ENCODE assay signal across 19 cellular contexts in the genomic region with DNA sequence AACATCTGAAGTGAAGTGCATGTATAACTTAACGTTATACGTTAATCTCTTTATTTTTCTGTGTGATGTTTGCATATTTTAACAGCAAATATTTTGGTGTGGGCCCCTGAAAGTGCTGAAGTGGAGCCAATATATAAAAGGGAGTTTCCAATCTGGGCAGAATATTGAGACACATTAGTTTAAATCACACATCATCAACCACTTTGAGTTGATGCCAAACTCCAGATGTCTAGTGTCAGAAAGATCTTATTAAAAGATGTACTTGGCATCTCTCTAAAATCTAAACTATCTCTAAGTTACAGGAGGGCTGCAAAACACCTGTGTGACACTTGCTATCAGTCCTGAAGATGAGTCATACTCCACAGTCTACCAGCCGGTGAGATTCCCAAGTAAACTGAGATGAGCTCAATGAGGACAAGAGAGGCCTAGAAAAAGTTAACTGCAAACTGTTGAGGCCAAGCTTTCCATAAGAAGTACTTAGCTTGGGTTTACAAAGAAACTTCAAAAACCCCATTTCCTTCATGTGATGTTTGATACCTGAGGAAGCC. TPM values are rescaled to one million over a fixed set of nuclear protein-coding genes. Genes with fewer than 3 reads are reported as not detected.
DNase-seq lines count a peak whose midpoint lies in the region; ATAC-seq and TF ChIP-seq lines count a peak whose summit lies in the region.
"Had no signal": no experiment of that assay in that cellular context is flagged by ENCODE, and none has a peak within 500 bp of the region (broad histone marks: within the 10 kb centered on the region; RNA-seq: fewer than 3 reads in every experiment).

No MANE protein-coding gene starts in this region.

- no peak for TF ChIP-seq RAD21 in SK-N-SH (IDR thresholded peaks at IDR 0.05; ENCODE audit: low read length)

- no peaks in the 10 kb centered on the region for H3K9me3 Mint-ChIP-seq in GM23338
- no peaks in the 10 kb centered on the region for H3K9me3 Mint-ChIP-seq in CD4-positive, alpha-beta T cell
- H3K9me3 Mint-ChIP-seq: activated CD4-positive, alpha-beta memory T cell treated with anti-CD3 and anti-CD28 coated beads, Interleukin-2, amount 10 ng/mL, durations not matched to agents 7 days and 5 days; activated naive CD8-positive, alpha-beta T cell treated with anti-CD3 and anti-CD28 coated beads, Interleukin-2, amount 10 ng/mL, durations not matched to agents 7 days and 5 days; activated T-cell treated with anti-CD3 and anti-CD28 coated beads, Interleukin-2, amount 50 U/mL, for 4 hours; mesothelial cell of epicardium; neural progenitor cell; stimulated activated naive CD8-positive, alpha-beta T cell treated with anti-CD3 and anti-CD28 coated beads, Interleukin-15, amount 100 ng/mL, for 72 hours had no signal

- H3K36me3 Mint-ChIP-seq in GM23338 (ENCODE audit: low read depth): no peaks in the 10 kb centered on the region
- no peaks in the 10 kb centered on the region for H3K36me3 Mint-ChIP-seq in CD4-positive, alpha-beta T cell (ENCODE audit: low read depth)
- H3K36me3 Mint-ChIP-seq: activated naive CD8-positive, alpha-beta T cell treated with anti-CD3 and anti-CD28 coated beads, Interleukin-2, amount 10 ng/mL, durations not matched to agents 7 days and 5 days; mesothelial cell of epicardium; neural progenitor cell had no signal

- TF ChIP-seq CTCF in GM23338 (conservative IDR thresholded peaks at IDR 0.05; ENCODE audit: low read depth in 2 of 2): no peak
- TF ChIP-seq CTCF in SK-N-SH (IDR thresholded peaks at IDR 0.05): no peak
- no peak for TF ChIP-seq CTCF in CD4-positive, alpha-beta T cell (IDR thresholded peaks at IDR 0.05)

- ATAC-seq in GM23338 (no peak), GM21786 (IDR thresholded peaks at IDR 0.05; ENCODE audit: unreplicated experiment) (no peak)
- no peak for ATAC-seq in CD4-positive, alpha-beta T cell (ENCODE audit: poor library complexity)
- ATAC-seq: GM12878; heart left ventricle; stimulated activated naive CD8-positive, alpha-beta T cell treated with anti-CD3 and anti-CD28 coated beads, Interleukin-15, amount 100 ng/mL, for 72 hours had no signal

- H3K9me2 ChIP-seq in GM23338 (ENCODE audit: insufficient read depth) (no peaks in the 10 kb centered on the region), SK-N-SH (no peaks in the 10 kb centered on the region)

- intact Hi-C loops in CD4-positive, alpha-beta T cell (cut with DNase I, micrococcal nuclease): no loop called here

- H3F3A ChIP-seq in GM23338 (replicated peaks; ENCODE audit: low read depth) (no peaks in the 10 kb centered on the region), SK-N-SH (replicated peaks; ENCODE audit: insufficient read depth) (peaks cover 6% of the 10 kb centered on the region)

- no peaks in the 10 kb centered on the region for H3K27me3 ChIP-seq in GM23338 (ENCODE audit: insufficient read depth)
- H3K27me3 ChIP-seq in SK-N-SH (ENCODE audit: insufficient read depth): no peaks in the 10 kb centered on the region
- H3K27me3 ChIP-seq in CD4-positive, alpha-beta T cell (ENCODE audit: control insufficient read depth, insufficient read depth, low read length): no peaks in the 10 kb centered on the region
- H3K27me3 ChIP-seq: heart left ventricle, neural progenitor cell had no signal

- H3K4me3 ChIP-seq in GM23338: no peak overlapping the region
- no peak overlapping the region for H3K4me3 ChIP-seq in SK-N-SH (ENCODE audit: low read depth in 2 of 2, low read length in 1 of 2)
- H3K4me3 ChIP-seq: GM12878, heart left ventricle, neural progenitor cell had no signal

- 74% methylated on average over 3 of the region's 3 CpGs for WGBS in SK-N-SH (ENCODE audit: low lambda C conversion rate)

- no peaks in the 10 kb centered on the region for H3K36me3 ChIP-seq in GM23338 (ENCODE audit: insufficient read depth)
- no peaks in the 10 kb centered on the region for H3K36me3 ChIP-seq in SK-N-SH (replicated peaks in 1 of 2; ENCODE audit: control insufficient read depth in 1 of 2, insufficient read depth in 2 of 2, low read length in 1 of 2)
- H3K36me3 ChIP-seq: heart left ventricle, neural progenitor cell had no signal

- DNase-seq in A172 (ENCODE audit: low spot score) (peak; percentile 52), GM23338 (ENCODE audit: low spot score) (no peak), SK-N-SH (no peak), kidney tubule cell (ENCODE audit: low spot score) (peak; percentile 42), HuH-7.5 (ENCODE audit: low spot score) (no peak), DMS 273 treated with DMSO at 0.1 percent for 48 hours (lab: John Stamatoyannopoulos, UW) (no peak)
- DNase-seq in CD4-positive, alpha-beta T cell: no peak
- DNase-seq: activated CD4-positive, alpha-beta memory T cell treated with anti-CD3 and anti-CD28 coated beads, Interleukin-2, amount 10 ng/mL, durations not matched to agents 7 days and 5 days; activated naive CD8-positive, alpha-beta T cell treated with anti-CD3 and anti-CD28 coated beads, Interleukin-2, amount 10 ng/mL, durations not matched to agents 7 days and 5 days; activated T-cell treated with anti-CD3 and anti-CD28 coated beads, Interleukin-2, amount 50 U/mL, for 4 hours; Caco-2; heart left ventricle; NCI-H1048; NCI-H774; stimulated activated naive CD8-positive, alpha-beta T cell treated with anti-CD3 and anti-CD28 coated beads, Interleukin-15, amount 100 ng/mL, for 72 hours had no signal

- H3K4me1 Mint-ChIP-seq in GM23338: peaks cover 48% of the 10 kb centered on the region
- peaks cover 16% of the 10 kb centered on the region for H3K4me1 Mint-ChIP-seq in CD4-positive, alpha-beta T cell (ENCODE audit: low read depth)
- H3K4me1 Mint-ChIP-seq: activated naive CD8-positive, alpha-beta T cell treated with anti-CD3 and anti-CD28 coated beads, Interleukin-2, amount 10 ng/mL, durations not matched to agents 7 days and 5 days had no signal

- no peak overlapping the region for H3K9ac ChIP-seq in SK-N-SH
- H3K9ac ChIP-seq: neural progenitor cell had no signal

- H4K20me1 ChIP-seq in GM23338 (replicated peaks; ENCODE audit: insufficient read depth) (no peaks in the 10 kb centered on the region), SK-N-SH (ENCODE audit: insufficient read depth) (no peaks in the 10 kb centered on the region)

- peak in 1 of 2 experiments; percentile 32; a peak in 1 of 4 replicates for TF ChIP-seq EP300 in SK-N-SH (IDR thresholded peaks at IDR 0.05; ENCODE audit: borderline replicate concordance in 1 of 2, low read depth in 1 of 2, low read length in 1 of 2)

- H2AFZ ChIP-seq in GM23338 (no peak overlapping the region), SK-N-SH (ENCODE audit: low read depth) (no peak overlapping the region)
- H2AFZ ChIP-seq: neural progenitor cell had no signal

- no peaks in the 10 kb centered on the region for H3K27me3 Mint-ChIP-seq in GM23338 (ENCODE audit: insufficient read depth, low read depth, poor library complexity)
- no peaks in the 10 kb centered on the region for H3K27me3 Mint-ChIP-seq in CD4-positive, alpha-beta T cell
- H3K27me3 Mint-ChIP-seq: activated naive CD8-positive, alpha-beta T cell treated with anti-CD3 and anti-CD28 coated beads, Interleukin-2, amount 10 ng/mL, durations not matched to agents 7 days and 5 days; stimulated activated naive CD8-positive, alpha-beta T cell treated with anti-CD3 and anti-CD28 coated beads, Interleukin-15, amount 100 ng/mL, for 72 hours had no signal

- H3K27ac ChIP-seq in GM23338 (ENCODE audit: low read depth) (0 out of 2 replicates have a peak overlapping the region, but pooled peaks have one; percentile 7), SK-N-SH (ENCODE audit: low read depth in 2 of 2, low read length in 1 of 2) (peak overlapping the region in 1 of 2 experiments; percentile 6; a peak in 1 of 4 replicates)
- no peak overlapping the region for H3K27ac ChIP-seq in CD4-positive, alpha-beta T cell (ENCODE audit: low read depth, low read length)
- H3K27ac ChIP-seq: heart left ventricle, neural progenitor cell had no signal

- H3K4me2 ChIP-seq in GM23338 (no peak overlapping the region), SK-N-SH (no peak overlapping the region)
- H3K4me2 ChIP-seq: neural progenitor cell had no signal

- H3K79me2 ChIP-seq in GM23338 (replicated peaks; ENCODE audit: insufficient read depth) (peaks cover 88% of the 10 kb centered on the region), SK-N-SH (ENCODE audit: insufficient read depth) (no peaks in the 10 kb centered on the region; the same call in 1 of the 2 replicates)

- CTCF ChIA-PET in SK-N-SH (lab: Yijun Ruan, JAX): interaction anchor here (0.7 to 1.0 kb wide), 6 partner anchors 10 to 108 kb away, joined by 3 read pairs; no protein-coding TSS in a partner anchor
- CTCF ChIA-PET in CD4-positive, alpha-beta T cell (lab: Charles Lee): no interaction called here

- H3K27ac Mint-ChIP-seq in GM23338: no peak overlapping the region
- H3K27ac Mint-ChIP-seq in CD4-positive, alpha-beta T cell: no peak overlapping the region
- H3K27ac Mint-ChIP-seq: activated CD4-positive, alpha-beta memory T cell treated with anti-CD3 and anti-CD28 coated beads, Interleukin-2, amount 10 ng/mL, durations not matched to agents 7 days and 5 days; activated naive CD8-positive, alpha-beta T cell treated with anti-CD3 and anti-CD28 coated beads, Interleukin-2, amount 10 ng/mL, durations not matched to agents 7 days and 5 days; mesothelial cell of epicardium; neural progenitor cell; stimulated activated naive CD8-positive, alpha-beta T cell treated with anti-CD3 and anti-CD28 coated beads, Interleukin-15, amount 100 ng/mL, for 72 hours had no signal

- H3K4me1 ChIP-seq in GM23338 (ENCODE audit: insufficient read depth): peaks cover 61% of the 10 kb centered on the region
- peaks cover 9 to 12% of the 10 kb centered on the region in 2 experiments; a peak in 2 of 4 replicates for H3K4me1 ChIP-seq in SK-N-SH (ENCODE audit: control insufficient read depth in 1 of 2, insufficient read depth in 2 of 2, low read depth in 1 of 2, low read length in 1 of 2)

- no peaks in the 10 kb centered on the region for H3K9me3 ChIP-seq in SK-N-SH
- no peaks in the 10 kb centered on the region for H3K9me3 ChIP-seq in CD4-positive, alpha-beta T cell (ENCODE audit: control insufficient read depth, low read length)
- H3K9me3 ChIP-seq: Caco-2, heart left ventricle had no signal

- POLR2A ChIA-PET in SK-N-SH (lab: Yijun Ruan, JAX): no interaction called here
- POLR2A ChIA-PET in CD4-positive, alpha-beta T cell (lab: Charles Lee): no interaction called here

- H3K4me3 Mint-ChIP-seq in GM23338: no peak overlapping the region
- no peak overlapping the region for H3K4me3 Mint-ChIP-seq in CD4-positive, alpha-beta T cell
- H3K4me3 Mint-ChIP-seq: activated CD4-positive, alpha-beta memory T cell treated with anti-CD3 and anti-CD28 coated beads, Interleukin-2, amount 10 ng/mL, durations not matched to agents 7 days and 5 days; activated naive CD8-positive, alpha-beta T cell treated with anti-CD3 and anti-CD28 coated beads, Interleukin-2, amount 10 ng/mL, durations not matched to agents 7 days and 5 days; activated T-cell treated with anti-CD3 and anti-CD28 coated beads, Interleukin-2, amount 50 U/mL, for 4 hours; mesothelial cell of epicardium; neural progenitor cell had no signal

RNA-seq across cellular contexts. Expression of a gene that starts 11.4 kb away (rescaled TPM):
- total RNA-seq in A172 (2014; rRNA removed; shearing (Covaris generic)): 18.8 and 28.3 TPM in 2 replicates
- total RNA-seq in GM23338 (2014; rRNA removed; shearing (Covaris generic)): 21.4 and 22.2 TPM in 2 replicates
- polyA plus RNA-seq in GM23338 (2016; fragmentation: Nextera tagmentation; extraction: Ambion mirVana): 10.8 and 12.2 TPM in 2 replicates
- polyA plus RNA-seq in SK-N-SH (2012; rRNA removed): 1.3 and 1.7 TPM in 2 replicates
- 3.0 and 3.5 TPM in 2 replicates for polyA plus RNA-seq in SK-N-SH (2012; cell fraction: cytosol; rRNA removed)
- polyA plus RNA-seq in SK-N-SH (2012; cell fraction: nucleus; rRNA removed): 1.6 and 2.2 TPM in 2 replicates
- 10 to 100 TPM in 1 of 2 experiments, 1 to 10 TPM in 1; 9.9 to 11.1 TPM for total RNA-seq in CD4-positive, alpha-beta T cell

Comparison
In these comparisons a context has a peak if more than half of its experiments do, and no peak if none do; other contexts are left out.
1. DNase-seq: peak in A172 (single experiment) and kidney tubule cell (single experiment); none in GM23338 (single experiment), SK-N-SH (single experiment), HuH-7.5 (single experiment), CD4-positive, alpha-beta T cell (0 of 10) and DMS 273 treated with DMSO at 0.1 percent for 48 hours (single experiment).